In the genomic region with DNA sequence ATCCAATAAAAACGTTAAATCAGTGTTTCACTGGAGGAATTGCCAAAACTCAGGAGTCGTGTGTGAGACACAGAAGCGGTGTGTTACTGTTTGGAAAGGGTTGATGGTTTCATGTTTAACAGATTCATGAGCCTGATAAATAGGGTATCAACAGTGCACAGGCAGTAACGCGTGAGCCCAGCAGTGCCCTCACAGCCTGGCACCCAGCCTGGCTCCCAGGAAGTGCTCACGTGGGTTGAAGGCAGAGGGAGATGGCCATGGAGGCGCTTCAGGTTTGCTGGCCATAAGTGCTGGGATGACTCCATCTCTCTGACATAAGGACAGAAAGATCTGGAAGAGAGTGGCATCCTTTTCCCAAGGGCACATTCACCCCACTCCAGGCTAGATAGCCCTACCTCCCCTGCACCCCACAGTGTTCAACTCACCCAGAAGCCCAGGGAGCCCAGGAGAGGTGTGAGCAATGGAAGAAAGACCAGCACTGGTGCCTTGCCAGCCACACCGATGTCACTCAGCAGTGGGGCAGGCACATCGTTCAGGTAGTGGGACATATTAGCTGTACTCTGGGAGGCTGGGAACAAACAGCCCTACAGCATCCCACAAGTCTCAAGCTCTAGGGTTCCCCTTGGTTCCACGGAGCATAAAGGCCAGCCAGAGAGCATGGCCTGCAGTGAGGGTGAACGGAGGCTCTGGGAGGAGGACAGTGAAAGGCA, we compare ENCODE assay signal across 20 cellular contexts.
DNase-seq lines count a peak whose midpoint lies in the region; ATAC-seq and TF ChIP-seq lines count a peak whose summit lies in the region.
"Had no signal": no experiment of that assay in that cellular context is flagged by ENCODE, and none has a peak within 500 bp of the region (broad histone marks: within the 10 kb centered on the region; RNA-seq: fewer than 3 reads in every experiment).

No MANE protein-coding gene starts in this region.

- no peaks in the 10 kb centered on the region; a peak in 1 of 5 replicates for H3K9me3 Mint-ChIP-seq in H9
- no peaks in the 10 kb centered on the region for H3K9me3 Mint-ChIP-seq in activated naive CD8-positive, alpha-beta T cell treated with anti-CD3 and anti-CD28 coated beads, Interleukin-2, amount 50 U/mL, for 24 hours
- H3K9me3 Mint-ChIP-seq: CD4-positive, alpha-beta memory T cell had no signal

- ATAC-seq in RWPE2 (ENCODE audit: low read depth), result peak; percentile 9; the same call in 1 of the 3 replicates
- ATAC-seq in left colon, result peak; percentile 31
- ATAC-seq in activated naive CD8-positive, alpha-beta T cell treated with anti-CD3 and anti-CD28 coated beads, Interleukin-2, amount 50 U/mL, for 24 hours, result no peak

- TF ChIP-seq POLR2A in prostate gland (IDR thresholded peaks at IDR 0.05) (no peak), thyroid gland (IDR thresholded peaks at IDR 0.05) (no peak)

- no peaks in the 10 kb centered on the region; a peak in 1 of 7 replicates for H3K36me3 Mint-ChIP-seq in H9 (ENCODE audit: insufficient read depth in 1 of 3, low read depth in 3 of 3)
- no peaks in the 10 kb centered on the region for H3K36me3 Mint-ChIP-seq in activated naive CD8-positive, alpha-beta T cell treated with anti-CD3 and anti-CD28 coated beads, Interleukin-2, amount 50 U/mL, for 24 hours (ENCODE audit: low read depth)
- H3K36me3 Mint-ChIP-seq: CD4-positive, alpha-beta memory T cell had no signal

- no peak overlapping the region for H3K4ac ChIP-seq in H9 (ENCODE audit: low read depth, low read length)

- H3K4me3 Mint-ChIP-seq in H9, result no peak overlapping the region
- no peak overlapping the region for H3K4me3 Mint-ChIP-seq in activated naive CD8-positive, alpha-beta T cell treated with anti-CD3 and anti-CD28 coated beads, Interleukin-2, amount 50 U/mL, for 24 hours
- H3K4me3 Mint-ChIP-seq: CD4-positive, alpha-beta memory T cell had no signal

- H3K27me3 ChIP-seq in H9 (ENCODE audit: insufficient read depth, low read length) (no peaks in the 10 kb centered on the region), RWPE2 (ENCODE audit: insufficient read depth, poor library complexity, severe bottlenecking) (no peaks in the 10 kb centered on the region), prostate gland (replicated peaks; ENCODE audit: insufficient read depth) (no peaks in the 10 kb centered on the region), thyroid gland (no peaks in the 10 kb centered on the region)

- H3K56ac ChIP-seq in H9 (ENCODE audit: insufficient read length, low read depth, low read length), result no peak overlapping the region

- no peak overlapping the region for H4K5ac ChIP-seq in H9 (ENCODE audit: insufficient read length, low read depth, low read length)

- H3K27me3 Mint-ChIP-seq in H9 (ENCODE audit: low read depth), result peaks cover 3% of the 10 kb centered on the region
- H3K27me3 Mint-ChIP-seq in activated naive CD8-positive, alpha-beta T cell treated with anti-CD3 and anti-CD28 coated beads, Interleukin-2, amount 50 U/mL, for 24 hours, result no peaks in the 10 kb centered on the region

- no peak overlapping the region for H3K23ac ChIP-seq in H9 (ENCODE audit: insufficient read length, low read depth, low read length)

- no peak overlapping the region for H3K9ac ChIP-seq in H9 (ENCODE audit: extremely low read depth, insufficient read length, low read length)

- no peak overlapping the region for H3T11ph ChIP-seq in H9 (ENCODE audit: low read length)

- H2BK20ac ChIP-seq in H9 (ENCODE audit: low read depth, low read length, poor library complexity, severe bottlenecking), result no peak overlapping the region

- H3K4me1 ChIP-seq in H9 (ENCODE audit: insufficient read depth, low read length) (peaks cover 7% of the 10 kb centered on the region; the same call in 1 of the 2 replicates), RWPE2 (ENCODE audit: insufficient read depth, poor library complexity, severe bottlenecking) (no peaks in the 10 kb centered on the region), prostate gland (replicated peaks) (no peaks in the 10 kb centered on the region), thyroid gland (peaks cover 0 to 4% of the 10 kb centered on the region in 2 donors)
- H3K4me1 ChIP-seq: Caco-2, HAP-1 had no signal

- intact Hi-C loops in left colon (cut with DNase I, micrococcal nuclease) (loop anchor here in 1 of 2 donors (10.0 kb wide), 1 partner anchor 181 kb away; no protein-coding TSS in a partner anchor), prostate gland (cut with DNase I) (no loop called here), thyroid gland (cut with DNase I) (no loop called here)

- no peak for TF ChIP-seq CTCF in H9 (conservative IDR thresholded peaks at IDR 0.05)
- TF ChIP-seq CTCF in RWPE2 (IDR thresholded peaks at IDR 0.05; ENCODE audit: poor library complexity, severe bottlenecking), result no peak
- no peak for TF ChIP-seq CTCF in prostate gland (IDR thresholded peaks at IDR 0.05)
- no peak for TF ChIP-seq CTCF in thyroid gland (IDR thresholded peaks at IDR 0.05)

- H3K36me3 ChIP-seq in RWPE2 (ENCODE audit: low read depth), result no peaks in the 10 kb centered on the region
- H3K36me3 ChIP-seq in prostate gland, result no peaks in the 10 kb centered on the region
- H3K36me3 ChIP-seq in thyroid gland, result no peaks in the 10 kb centered on the region
- H3K36me3 ChIP-seq: HAP-1 had no signal

- WGBS in H9 (ENCODE audit: extremely low coverage, insufficient read length, low lambda C conversion rate), result no CpG with 5 or more reads among the region's 11 CpGs
- 39% methylated on average over 11 of the region's 11 CpGs for WGBS in prostate gland
- WGBS in thyroid gland, 2 donors, result 66 to 78% methylated on average over 10 to 11 of the region's 11 CpGs

- no peak overlapping the region for H2BK12ac ChIP-seq in H9 (ENCODE audit: insufficient read length, low read depth, low read length)

- DNase-seq in H9 (no peak), RWPE2 (ENCODE audit: low spot score) (peak; percentile 57), left colon (no peak), prostate gland (ENCODE audit: low spot score) (peak; percentile 48), thyroid gland (no peak), activated gamma-delta T cell (lab: John Stamatoyannopoulos, UW) (no peak)
- no peak for DNase-seq in activated naive CD8-positive, alpha-beta T cell treated with anti-CD3 and anti-CD28 coated beads, Interleukin-2, amount 50 U/mL, for 24 hours
- DNase-seq: Caco-2; CD4-positive, alpha-beta memory T cell; DMS 273 treated with DMSO at 0.1 percent for 48 hours; DMS79 treated with DMSO at 0.1 percent for 48 hours; MM.1S; NCI-H1092; NCI-H1436 treated with DMSO at 0.1 percent for 48 hours; NCI-H1930; NCI-H2227 treated with DMSO at 0.1 percent for 48 hours; NCI-H510A; NCI-H748 treated with DMSO at 0.1 percent for 48 hours; Right ventricle myocardium superior had no signal

- H3K27ac Mint-ChIP-seq in H9, result peak overlapping the region in 2 of 3 experiments; percentile 46 to 88; a peak in 1 of 7 replicates
- no peak overlapping the region for H3K27ac Mint-ChIP-seq in activated naive CD8-positive, alpha-beta T cell treated with anti-CD3 and anti-CD28 coated beads, Interleukin-2, amount 50 U/mL, for 24 hours
- H3K27ac Mint-ChIP-seq: CD4-positive, alpha-beta memory T cell had no signal

- no peak overlapping the region for H4K91ac ChIP-seq in H9 (ENCODE audit: insufficient read length, low read depth, low read length)

- no peak overlapping the region for H3K4me3 ChIP-seq in RWPE2 (ENCODE audit: severe bottlenecking)
- no peak overlapping the region for H3K4me3 ChIP-seq in prostate gland
- H3K4me3 ChIP-seq in thyroid gland (replicated peaks in 1 of 3), result no peak overlapping the region
- H3K4me3 ChIP-seq: HAP-1 had no signal

- no peaks in the 10 kb centered on the region for H3K23me2 ChIP-seq in H9 (ENCODE audit: insufficient read length, low read depth, low read length, poor library complexity, severe bottlenecking)

- no peak overlapping the region; the same call in 1 of the 2 replicates for H3K14ac ChIP-seq in H9 (ENCODE audit: insufficient read depth, low read length)

- H3K27ac ChIP-seq in H9 (ENCODE audit: insufficient read length, low read depth, low read length), result no peak overlapping the region
- no peak overlapping the region for H3K27ac ChIP-seq in RWPE2 (ENCODE audit: poor library complexity, severe bottlenecking)
- peak overlapping the region in 1 of 2 donors; percentile 10 for H3K27ac ChIP-seq in prostate gland
- H3K27ac ChIP-seq in thyroid gland, result no peak overlapping the region

- H4K20me1 ChIP-seq in H9 (ENCODE audit: control insufficient read depth, insufficient read depth, insufficient read length), result no peaks in the 10 kb centered on the region

- no peak overlapping the region for H2AFZ ChIP-seq in H9 (ENCODE audit: low read length)

- H3K9me3 ChIP-seq in H9 (ENCODE audit: control insufficient read depth, low read depth, low read length), result no peaks in the 10 kb centered on the region
- no peaks in the 10 kb centered on the region for H3K9me3 ChIP-seq in RWPE2 (ENCODE audit: severe bottlenecking)
- H3K9me3 ChIP-seq in prostate gland, result no peaks in the 10 kb centered on the region
- H3K9me3 ChIP-seq in thyroid gland, result no peaks in the 10 kb centered on the region
- H3K9me3 ChIP-seq: Caco-2, HAP-1 had no signal

- peaks cover 14 to 18% of the 10 kb centered on the region in 2 experiments for H3K4me1 Mint-ChIP-seq in H9
- no peaks in the 10 kb centered on the region for H3K4me1 Mint-ChIP-seq in activated naive CD8-positive, alpha-beta T cell treated with anti-CD3 and anti-CD28 coated beads, Interleukin-2, amount 50 U/mL, for 24 hours
- H3K4me1 Mint-ChIP-seq: CD4-positive, alpha-beta memory T cell had no signal

- H3K4me2 ChIP-seq in H9 (ENCODE audit: insufficient read depth, insufficient read length, low read length), result no peak overlapping the region

- no peaks in the 10 kb centered on the region for H3K79me1 ChIP-seq in H9 (ENCODE audit: insufficient read depth, low read depth, low read length, poor library complexity, severe bottlenecking)

- H3K79me2 ChIP-seq in H9 (ENCODE audit: insufficient read depth, low read length), result no peaks in the 10 kb centered on the region

- no peak overlapping the region for H2AK5ac ChIP-seq in H9 (ENCODE audit: insufficient read length, low read length)

- H2BK120ac ChIP-seq in H9 (ENCODE audit: low read depth, low read length, poor library complexity, severe bottlenecking), result no peak overlapping the region

- H2BK15ac ChIP-seq in H9 (ENCODE audit: low read depth, low read length), result no peak overlapping the region

- H4K8ac ChIP-seq in H9 (replicated peaks; ENCODE audit: insufficient read length, low read depth, low read length), result no peak overlapping the region

- no peak overlapping the region for H2BK5ac ChIP-seq in H9 (ENCODE audit: insufficient read length, low read length)

- H3K18ac ChIP-seq in H9 (ENCODE audit: insufficient read length, low read depth, low read length), result no peak overlapping the region

Comparison
In these comparisons a context has a peak if more than half of its experiments do, and no peak if none do; other contexts are left out.
1. DNase-seq: peak in RWPE2 (single experiment) and prostate gland (single experiment); none in H9 (single experiment), left colon (0 of 2), thyroid gland (0 of 2), activated naive CD8-positive, alpha-beta T cell treated with anti-CD3 and anti-CD28 coated beads, Interleukin-2, amount 50 U/mL, for 24 hours (single experiment) and activated gamma-delta T cell (single experiment).